ENCODE assay signal across 9 cellular contexts in the genomic region with DNA sequence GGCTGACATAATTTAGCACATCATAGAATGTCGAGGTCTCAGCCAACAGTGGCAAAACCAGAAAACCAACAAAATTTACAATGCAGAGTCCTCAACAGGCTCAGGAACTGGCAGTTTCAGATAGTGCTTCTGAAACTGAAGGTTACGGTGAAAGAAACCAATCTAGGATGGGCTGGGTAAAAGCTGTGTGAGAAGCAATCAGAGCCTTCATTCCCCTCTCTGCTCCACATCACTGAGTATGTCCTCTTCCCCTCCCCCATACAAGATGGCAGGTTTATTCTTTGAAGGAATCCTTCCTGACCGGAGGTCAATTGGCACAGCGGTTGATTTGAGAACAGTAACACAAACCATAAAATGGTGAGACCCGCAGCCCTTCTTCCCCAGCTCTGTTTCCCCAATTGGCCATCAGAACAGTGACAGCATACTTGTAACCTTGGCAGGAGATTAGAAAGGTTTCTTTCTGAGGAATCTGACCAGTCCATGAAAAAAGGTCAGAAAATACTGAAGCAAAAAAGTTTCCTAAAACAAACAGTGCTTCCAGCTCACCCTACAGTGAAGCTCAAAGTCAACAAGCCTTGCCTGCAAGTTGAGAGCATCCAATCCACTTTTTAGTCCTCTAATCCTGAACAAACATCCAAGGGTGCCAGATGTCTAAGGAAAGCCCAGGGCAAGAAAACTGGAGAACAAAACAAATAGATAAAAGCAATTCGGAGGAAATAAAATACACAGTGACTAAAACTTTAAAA. TPM values are rescaled to one million over a fixed set of nuclear protein-coding genes. Genes with fewer than 3 reads are reported as not detected.
DNase-seq lines count a peak whose midpoint lies in the region; ATAC-seq and TF ChIP-seq lines count a peak whose summit lies in the region.
"Had no signal": no experiment of that assay in that cellular context is flagged by ENCODE, and none has a peak within 500 bp of the region (broad histone marks: within the 10 kb centered on the region; RNA-seq: fewer than 3 reads in every experiment).

No MANE protein-coding gene starts in this region.

- H3K27ac ChIP-seq in caudate nucleus (ENCODE audit: low read depth, low read length), result no peak overlapping the region

- ATAC-seq in GM18868 (IDR thresholded peaks at IDR 0.05; ENCODE audit: unreplicated experiment), result peak; percentile 73
- ATAC-seq in GM21825 (IDR thresholded peaks at IDR 0.05; ENCODE audit: unreplicated experiment), result peak; percentile 84

- no peak overlapping the region for H3K4me3 ChIP-seq in fibroblast of villous mesenchyme (ENCODE audit: low read depth, low read length)

- TF ChIP-seq CTCF in fibroblast of villous mesenchyme (IDR thresholded peaks at IDR 0.05; ENCODE audit: insufficient read depth, low read depth, low read length), result no peak

- DNase-seq in HuH-7.5 (ENCODE audit: low spot score), result peak; percentile 54
- DNase-seq in fibroblast of villous mesenchyme (ENCODE audit: low read depth), result peak; percentile 80
- DNase-seq in effector CD4-positive, alpha-beta T cell, result no peak
- no peak for DNase-seq in NCI-H187 treated with DMSO at 0.1 percent for 48 hours (lab: John Stamatoyannopoulos, UW)
- DNase-seq in NCI-H774 (lab: John Stamatoyannopoulos, UW), result no peak
- no peak for DNase-seq in caudate nucleus (lab: John Stamatoyannopoulos, UW)

RNA-seq across cellular contexts. Expression of a gene that starts 53.9 kb away (rescaled TPM):
- total RNA-seq in fibroblast of villous mesenchyme, result 19.6 and 29.4 TPM in 2 replicates
- total RNA-seq: cerebellum had no signal

Comparison
In these comparisons a context has a peak if more than half of its experiments do, and no peak if none do; other contexts are left out.
1. DNase-seq: peak in HuH-7.5 (single experiment) and fibroblast of villous mesenchyme (single experiment); none in effector CD4-positive, alpha-beta T cell (single experiment), NCI-H187 treated with DMSO at 0.1 percent for 48 hours (single experiment), NCI-H774 (single experiment) and caudate nucleus (0 of 61).